ENCODE assay signal across 16 cellular contexts in the genomic region with DNA sequence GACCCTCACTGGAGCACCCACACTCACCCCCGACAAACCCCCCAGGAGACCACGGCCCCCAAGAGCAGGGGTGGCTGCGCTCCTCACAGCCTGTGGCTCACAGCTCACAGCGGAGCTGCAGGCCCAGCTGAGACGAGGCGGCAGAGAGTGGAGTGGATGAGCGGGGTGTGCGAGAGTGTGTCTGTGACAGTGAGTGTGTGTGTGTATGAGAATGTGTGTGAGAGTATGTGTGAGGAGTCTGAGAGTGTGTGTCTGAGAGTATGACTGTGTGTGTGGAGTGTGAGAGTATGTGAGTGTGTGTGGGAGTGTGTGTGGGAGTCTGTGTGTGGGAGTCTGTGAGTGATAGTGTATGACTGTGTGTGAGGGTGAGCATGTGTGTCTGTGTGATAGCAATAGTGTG. TPM values are rescaled to one million over a fixed set of nuclear protein-coding genes. Genes with fewer than 3 reads are reported as not detected.
DNase-seq lines count a peak whose midpoint lies in the region; ATAC-seq and TF ChIP-seq lines count a peak whose summit lies in the region.
"Had no signal": no experiment of that assay in that cellular context is flagged by ENCODE, and none has a peak within 500 bp of the region (broad histone marks: within the 10 kb centered on the region; RNA-seq: fewer than 3 reads in every experiment).

No MANE protein-coding gene starts in this region.

- H3K4me3 Mint-ChIP-seq in T-helper 2 cell treated with Interferon-gamma antibody and Interleukin-4, amounts not matched to agents 5 μg/mL and 100 μg/mL, for 36 hours, result no peak overlapping the region
- peak overlapping the region; percentile 2 for H3K4me3 Mint-ChIP-seq in T-helper 17 cell
- H3K4me3 Mint-ChIP-seq: activated CD4-positive, alpha-beta T cell treated with anti-CD3 and anti-CD28 coated beads, Interleukin-2, amount 10 ng/mL, durations not matched to agents 7 days and 5 days; activated naive CD4-positive, alpha-beta T cell treated with anti-CD3 and anti-CD28 coated beads for 36 hours; dendritic cell treated with granulocyte-macrophage colony-stimulating factor and Interleukin-4, amounts not matched to agents 40 ng/mL and 50 ng/mL, for 4 days had no signal

- peak overlapping the region; percentile 14 for H3K27ac Mint-ChIP-seq in T-helper 2 cell treated with Interferon-gamma antibody and Interleukin-4, amounts not matched to agents 5 μg/mL and 100 μg/mL, for 36 hours
- H3K27ac Mint-ChIP-seq in T-helper 17 cell, result no peak overlapping the region
- H3K27ac Mint-ChIP-seq: activated CD4-positive, alpha-beta T cell treated with anti-CD3 and anti-CD28 coated beads, Interleukin-2, amount 10 ng/mL, durations not matched to agents 7 days and 5 days; activated naive CD4-positive, alpha-beta T cell treated with anti-CD3 and anti-CD28 coated beads for 36 hours; dendritic cell treated with granulocyte-macrophage colony-stimulating factor and Interleukin-4, amounts not matched to agents 40 ng/mL and 50 ng/mL, for 4 days had no signal

- H3K27me3 Mint-ChIP-seq in T-helper 2 cell treated with Interferon-gamma antibody and Interleukin-4, amounts not matched to agents 5 μg/mL and 100 μg/mL, for 36 hours (ENCODE audit: low read depth), result peaks cover 9% of the 10 kb centered on the region
- H3K27me3 Mint-ChIP-seq in T-helper 17 cell, result peaks cover 6% of the 10 kb centered on the region

- H3K4me3 ChIP-seq in testis, result no peak overlapping the region
- H3K4me3 ChIP-seq: thoracic aorta had no signal

- H3K27ac ChIP-seq in testis, result no peak overlapping the region
- H3K27ac ChIP-seq: foreskin keratinocyte, thoracic aorta had no signal

- no peaks in the 10 kb centered on the region for H3K4me1 ChIP-seq in testis
- H3K4me1 ChIP-seq: foreskin keratinocyte had no signal

- ATAC-seq in T-helper 17 cell (no peak), left lobe of liver (peak; percentile 0), HG03520 (IDR thresholded peaks at IDR 0.05; ENCODE audit: unreplicated experiment) (no peak)
- ATAC-seq: foreskin keratinocyte had no signal

- WGBS in testis, 2 donors, result 87 to 100% methylated on average over 7 to 8 of the region's 8 CpGs

- no peaks in the 10 kb centered on the region for H3K27me3 ChIP-seq in testis
- H3K27me3 ChIP-seq: BE2C, foreskin keratinocyte had no signal

- no peak for DNase-seq in T-helper 2 cell treated with Interferon-gamma antibody and Interleukin-4, amounts not matched to agents 5 μg/mL and 100 μg/mL, for 36 hours (ENCODE audit: low spot score)
- no peak for DNase-seq in T-helper 2 cell
- no peak for DNase-seq in T-helper 17 cell
- DNase-seq in left lobe of liver (ENCODE audit: low spot score), result no peak
- peak; percentile 65 for DNase-seq in posterior vena cava (ENCODE audit: low spot score)
- no peak for DNase-seq in testis
- no peak for DNase-seq in HCEC 1CT
- DNase-seq: 8988T; activated CD4-positive, alpha-beta T cell treated with anti-CD3 and anti-CD28 coated beads, Interleukin-2, amount 10 ng/mL, durations not matched to agents 7 days and 5 days; activated naive CD4-positive, alpha-beta T cell treated with anti-CD3 and anti-CD28 coated beads for 36 hours; BE2C; foreskin keratinocyte; GF-D8 had no signal

- no peak for TF ChIP-seq POLR2A in testis (IDR thresholded peaks at IDR 0.05)

- H3K4me1 Mint-ChIP-seq in T-helper 2 cell treated with Interferon-gamma antibody and Interleukin-4, amounts not matched to agents 5 μg/mL and 100 μg/mL, for 36 hours (ENCODE audit: low read depth), result peaks cover 2% of the 10 kb centered on the region
- H3K4me1 Mint-ChIP-seq in T-helper 17 cell, result peaks cover 11% of the 10 kb centered on the region

- intact Hi-C loops in posterior vena cava (cut with DNase I) (no loop called here), testis (cut with DNase I; ENCODE audit: low total_unique reads) (no loop called here)

- H3K9me3 ChIP-seq in T-helper 17 cell (ENCODE audit: control insufficient read depth, low read length, poor library complexity, severe bottlenecking), result no peaks in the 10 kb centered on the region
- no peaks in the 10 kb centered on the region for H3K9me3 ChIP-seq in testis
- H3K9me3 ChIP-seq: BE2C, thoracic aorta had no signal

- no peaks in the 10 kb centered on the region for H3K9me3 Mint-ChIP-seq in T-helper 2 cell treated with Interferon-gamma antibody and Interleukin-4, amounts not matched to agents 5 μg/mL and 100 μg/mL, for 36 hours
- H3K9me3 Mint-ChIP-seq: activated CD4-positive, alpha-beta T cell treated with anti-CD3 and anti-CD28 coated beads, Interleukin-2, amount 10 ng/mL, durations not matched to agents 7 days and 5 days; activated naive CD4-positive, alpha-beta T cell treated with anti-CD3 and anti-CD28 coated beads for 36 hours; dendritic cell treated with granulocyte-macrophage colony-stimulating factor and Interleukin-4, amounts not matched to agents 40 ng/mL and 50 ng/mL, for 4 days had no signal

- H3K36me3 ChIP-seq in testis (ENCODE audit: low read depth, missing control alignments), result no peaks in the 10 kb centered on the region
- H3K36me3 ChIP-seq: BE2C, thoracic aorta had no signal

- TF ChIP-seq CTCF in testis (IDR thresholded peaks at IDR 0.05), result no peak

- no peaks in the 10 kb centered on the region for H3K36me3 Mint-ChIP-seq in T-helper 2 cell treated with Interferon-gamma antibody and Interleukin-4, amounts not matched to agents 5 μg/mL and 100 μg/mL, for 36 hours (ENCODE audit: low read depth)
- H3K36me3 Mint-ChIP-seq in T-helper 17 cell (ENCODE audit: low read depth), result peaks cover 7% of the 10 kb centered on the region

RNA-seq across cellular contexts. Expression of a gene that starts 55.3 kb away (rescaled TPM):
- total RNA-seq in T-helper 17 cell (100 to 1,000 TPM; 103 to 113 TPM), left lobe of liver (121 TPM), posterior vena cava (100 to 1,000 TPM in 1 of 2 donors, 10 to 100 TPM in 1; 82.2 to 135 TPM), testis (10 to 100 TPM; 48.8 to 87.2 TPM)
- polyA plus RNA-seq in testis (ENCODE audit: insufficient read depth, low read depth, low replicate concordance), result 31.3 TPM
